ENCODE assay signal across 23 cellular contexts in genomic region chr11:121581607-121582006, GRCh38.
A peak's percentile ranks its signal among the peaks of the same experiment; 100 is the strongest.
DNase-seq lines count a peak whose midpoint lies in the region; ATAC-seq, FAIRE-seq and TF ChIP-seq lines count a peak whose summit lies in the region.
"Had no signal": no experiment of that assay in that cellular context is flagged by ENCODE, and none has a peak within 500 bp of the region (broad histone marks: within the 10 kb centered on the region; RNA-seq: fewer than 3 reads in every experiment).

No MANE protein-coding gene starts in this region.

- no peak for ATAC-seq in activated CD8-positive, alpha-beta T cell treated with anti-CD3 and anti-CD28 coated beads, Interleukin-2, amount 10 ng/mL, durations not matched to agents 7 days and 5 days
- no peak for ATAC-seq in naive thymus-derived CD8-positive, alpha-beta T cell
- no peak for ATAC-seq in heart left ventricle
- ATAC-seq: foreskin keratinocyte, GM23338 had no signal

- H3K4me1 ChIP-seq in heart left ventricle (peaks cover 0 to 33% (median 0%) of the 10 kb centered on the region in 12 donors), adrenal gland (replicated peaks in 1 of 2) (peaks cover 0 to 30% of the 10 kb centered on the region in 2 donors)
- H3K4me1 ChIP-seq: foreskin keratinocyte had no signal

- peak overlapping the region; percentile 91 for H3K27ac Mint-ChIP-seq in activated T-cell treated with anti-CD3 and anti-CD28 coated beads, Interleukin-2, amount 50 U/mL, for 24 hours
- peak overlapping the region; percentile 89 for H3K27ac Mint-ChIP-seq in activated CD8-positive, alpha-beta T cell treated with anti-CD3 and anti-CD28 coated beads, Interleukin-2, amount 10 ng/mL, durations not matched to agents 7 days and 5 days
- peak overlapping the region; percentile 18 to 94 (median 79) for H3K27ac Mint-ChIP-seq in naive thymus-derived CD8-positive, alpha-beta T cell
- H3K27ac Mint-ChIP-seq in mesothelial cell of epicardium = no peak overlapping the region
- H3K27ac Mint-ChIP-seq: dendritic cell treated with granulocyte-macrophage colony-stimulating factor and Interleukin-4, amounts not matched to agents 40 ng/mL and 50 ng/mL, for 4 days; GM23338 had no signal

- peaks cover 0 to 9% (median 0%) of the 10 kb centered on the region in 12 donors for H3K9me3 ChIP-seq in heart left ventricle
- H3K9me3 ChIP-seq in adrenal gland (replicated peaks in 1 of 3) = peaks cover 0 to 6% (median 0%) of the 10 kb centered on the region in 3 donors
- H3K9me3 ChIP-seq: prostate gland, testis had no signal

- H3K4me1 Mint-ChIP-seq in activated T-cell treated with anti-CD3 and anti-CD28 coated beads, Interleukin-2, amount 50 U/mL, for 24 hours (ENCODE audit: low read depth) = peaks cover 41% of the 10 kb centered on the region
- H3K4me1 Mint-ChIP-seq in activated CD8-positive, alpha-beta T cell treated with anti-CD3 and anti-CD28 coated beads, Interleukin-2, amount 10 ng/mL, durations not matched to agents 7 days and 5 days (ENCODE audit: low read depth) = peaks cover 29% of the 10 kb centered on the region
- peaks cover 14 to 41% (median 21%) of the 10 kb centered on the region in 4 donors for H3K4me1 Mint-ChIP-seq in naive thymus-derived CD8-positive, alpha-beta T cell
- H3K4me1 Mint-ChIP-seq in mesothelial cell of epicardium = peaks cover 4% of the 10 kb centered on the region
- H3K4me1 Mint-ChIP-seq: GM23338 had no signal

- FAIRE-seq in GM12892 (lab: Jason Lieb, UNC) = peak; percentile 17
- FAIRE-seq: HTR-8/SVneo, TTC549 had no signal

- H3K27me3 ChIP-seq in heart left ventricle (no peaks in the 10 kb centered on the region), adrenal gland (no peaks in the 10 kb centered on the region)
- H3K27me3 ChIP-seq: foreskin keratinocyte, testis had no signal

- H3K4me3 Mint-ChIP-seq in activated T-cell treated with anti-CD3 and anti-CD28 coated beads, Interleukin-2, amount 50 U/mL, for 24 hours = no peak overlapping the region
- no peak overlapping the region for H3K4me3 Mint-ChIP-seq in activated CD8-positive, alpha-beta T cell treated with anti-CD3 and anti-CD28 coated beads, Interleukin-2, amount 10 ng/mL, durations not matched to agents 7 days and 5 days
- peak overlapping the region in 1 of 10 donors; percentile 5 for H3K4me3 Mint-ChIP-seq in naive thymus-derived CD8-positive, alpha-beta T cell
- no peak overlapping the region for H3K4me3 Mint-ChIP-seq in mesothelial cell of epicardium
- H3K4me3 Mint-ChIP-seq: dendritic cell treated with granulocyte-macrophage colony-stimulating factor and Interleukin-4, amounts not matched to agents 40 ng/mL and 50 ng/mL, for 4 days; GM23338; neural crest cell had no signal

- H3K27me3 Mint-ChIP-seq in activated T-cell treated with anti-CD3 and anti-CD28 coated beads, Interleukin-2, amount 50 U/mL, for 24 hours = no peaks in the 10 kb centered on the region
- no peaks in the 10 kb centered on the region for H3K27me3 Mint-ChIP-seq in activated CD8-positive, alpha-beta T cell treated with anti-CD3 and anti-CD28 coated beads, Interleukin-2, amount 10 ng/mL, durations not matched to agents 7 days and 5 days (ENCODE audit: low read depth)
- H3K27me3 Mint-ChIP-seq in naive thymus-derived CD8-positive, alpha-beta T cell = no peaks in the 10 kb centered on the region
- no peaks in the 10 kb centered on the region for H3K27me3 Mint-ChIP-seq in mesothelial cell of epicardium (ENCODE audit: low read depth)

- H3K36me3 Mint-ChIP-seq in activated T-cell treated with anti-CD3 and anti-CD28 coated beads, Interleukin-2, amount 50 U/mL, for 24 hours (ENCODE audit: low read depth) = peaks cover 97% of the 10 kb centered on the region
- peaks cover 79% of the 10 kb centered on the region for H3K36me3 Mint-ChIP-seq in activated CD8-positive, alpha-beta T cell treated with anti-CD3 and anti-CD28 coated beads, Interleukin-2, amount 10 ng/mL, durations not matched to agents 7 days and 5 days (ENCODE audit: low read depth)
- H3K36me3 Mint-ChIP-seq in naive thymus-derived CD8-positive, alpha-beta T cell = peaks cover 39 to 99% (median 45%) of the 10 kb centered on the region in 3 donors
- H3K36me3 Mint-ChIP-seq in mesothelial cell of epicardium = peaks cover 40% of the 10 kb centered on the region

- intact Hi-C loops in heart left ventricle (cut with DNase I) (no loop called here), adrenal gland (cut with DNase I) (no loop called here)

- H3K36me3 ChIP-seq in heart left ventricle = peaks cover 0 to 33% (median 0%) of the 10 kb centered on the region in 9 donors
- no peaks in the 10 kb centered on the region for H3K36me3 ChIP-seq in adrenal gland (replicated peaks in 1 of 2)
- H3K36me3 ChIP-seq: prostate gland had no signal

- TF ChIP-seq POLR2A in GM12892 (IDR thresholded peaks at IDR 0.05; ENCODE audit: low read depth, low read length) = no peak
- no peak for TF ChIP-seq POLR2A in heart left ventricle (IDR thresholded peaks at IDR 0.05)
- TF ChIP-seq POLR2A in adrenal gland (IDR thresholded peaks at IDR 0.05) = no peak

- DNase-seq in activated T-cell treated with anti-CD3 and anti-CD28 coated beads, Interleukin-2, amount 50 U/mL, for 24 hours = no peak
- no peak for DNase-seq in activated T-cell treated with anti-CD3 and anti-CD28 coated beads, Interleukin-2, amount 50 U/mL, for 48 hours
- no peak for DNase-seq in GM12892 (ENCODE audit: insufficient read length)
- DNase-seq in activated CD8-positive, alpha-beta T cell treated with anti-CD3 and anti-CD28 coated beads, Interleukin-2, amount 10 ng/mL, durations not matched to agents 7 days and 5 days = no peak
- DNase-seq in naive thymus-derived CD8-positive, alpha-beta T cell = no peak
- DNase-seq in heart left ventricle = no peak
- no peak for DNase-seq in adrenal gland
- DNase-seq in mesothelial cell of epicardium (ENCODE audit: low spot score in 2 of 2, unreplicated experiment in 2 of 2) = no peak
- DNase-seq: activated CD8-positive, alpha-beta memory T cell treated with anti-CD3 and anti-CD28 coated beads for 24 hours; DMS79 treated with DMSO at 0.1 percent for 48 hours; foreskin keratinocyte; kidney glomerular epithelial cell; NCI-H1436 treated with DMSO at 0.1 percent for 48 hours; stimulated activated CD4-positive, alpha-beta T cell treated with anti-CD3 and anti-CD28 coated beads, Interleukin-4, amount 100 ng/mL, for 4 hours had no signal

- peaks cover 5% of the 10 kb centered on the region for H3K9me3 Mint-ChIP-seq in activated T-cell treated with anti-CD3 and anti-CD28 coated beads, Interleukin-2, amount 50 U/mL, for 24 hours
- H3K9me3 Mint-ChIP-seq in activated CD8-positive, alpha-beta T cell treated with anti-CD3 and anti-CD28 coated beads, Interleukin-2, amount 10 ng/mL, durations not matched to agents 7 days and 5 days (ENCODE audit: insufficient read depth) = peaks cover 7% of the 10 kb centered on the region
- H3K9me3 Mint-ChIP-seq in naive thymus-derived CD8-positive, alpha-beta T cell = peaks cover 0 to 9% (median 2%) of the 10 kb centered on the region in 9 donors
- peaks cover 10% of the 10 kb centered on the region for H3K9me3 Mint-ChIP-seq in mesothelial cell of epicardium

- H3K4me3 ChIP-seq in heart left ventricle (no peak overlapping the region), adrenal gland (no peak overlapping the region)
- H3K4me3 ChIP-seq: GM23338, prostate gland, SK-N-MC, smooth muscle cell, testis had no signal

- TF ChIP-seq CTCF in heart left ventricle (IDR thresholded peaks at IDR 0.05) (no peak), adrenal gland (IDR thresholded peaks at IDR 0.05) (no peak), mesothelial cell of epicardium (IDR thresholded peaks at IDR 0.05; ENCODE audit: unreplicated experiment) (no peak)

- POLR2A ChIA-PET in activated CD8-positive, alpha-beta T cell treated with anti-CD3 and anti-CD28 coated beads, Interleukin-2, amount 10 ng/mL, durations not matched to agents 7 days and 5 days (lab: Charles Lee) = interaction anchor here (0.7 to 2.8 kb wide), 4 partner anchors 10 to 125 kb away, joined by 3 to 12 read pairs (median 3); no protein-coding TSS in a partner anchor
- POLR2A ChIA-PET in naive thymus-derived CD8-positive, alpha-beta T cell (lab: Charles Lee) = interaction anchor here (1.0 kb wide), 1 partner anchor 8 kb away, joined by 3 read pairs; no protein-coding TSS in a partner anchor

- CTCF ChIA-PET in activated CD8-positive, alpha-beta T cell treated with anti-CD3 and anti-CD28 coated beads, Interleukin-2, amount 10 ng/mL, durations not matched to agents 7 days and 5 days (lab: Charles Lee) = interaction anchor here (0.8 to 2.9 kb wide), 6 partner anchors 10 to 269 kb away, joined by 3 to 18 read pairs (median 4); no protein-coding TSS in a partner anchor

- peak overlapping the region in 1 of 12 donors; percentile 67 for H3K27ac ChIP-seq in heart left ventricle
- H3K27ac ChIP-seq in adrenal gland = no peak overlapping the region
- H3K27ac ChIP-seq: foreskin keratinocyte, SK-N-MC had no signal

- WGBS in heart left ventricle, 4 donors = 90 to 93% (median 91%) methylated on average over 4 of the region's 4 CpGs
- WGBS in adrenal gland, 4 donors = 82 to 88% (median 86%) methylated on average over 4 of the region's 4 CpGs
